Comparison of ENCODE assay signal across 27 cellular contexts in genomic region chr3:37963635-37964034, GRCh38. TPM values are rescaled to one million over a fixed set of nuclear protein-coding genes. Genes with fewer than 3 reads are reported as not detected.
DNase-seq lines count a peak whose midpoint lies in the region; ATAC-seq and TF ChIP-seq lines count a peak whose summit lies in the region.
"Had no signal": no experiment of that assay in that cellular context is flagged by ENCODE, and none has a peak within 500 bp of the region (broad histone marks: within the 10 kb centered on the region; RNA-seq: fewer than 3 reads in every experiment).

No MANE protein-coding gene starts in this region.

- H3K4me3 Mint-ChIP-seq in osteocyte (ENCODE audit: unreplicated experiment), result no peak overlapping the region
- H3K4me3 Mint-ChIP-seq: activated CD4-positive, alpha-beta T cell treated with anti-CD3 and anti-CD28 coated beads for 36 hours; activated naive CD8-positive, alpha-beta T cell treated with anti-CD3 and anti-CD28 coated beads, Interleukin-2, amount 10 ng/mL, durations not matched to agents 7 days and 5 days; central memory CD8-positive, alpha-beta T cell had no signal

- H3K9ac ChIP-seq in mucosa of rectum (ENCODE audit: low read depth in 1 of 2, low read length in 2 of 2), result no peak overlapping the region
- H3K9ac ChIP-seq: BLaER1 treated with 17β-estradiol and CSF1 and Interleukin-3, amounts not matched to agents 10 nM and 100 nM had no signal

- H3K27ac Mint-ChIP-seq in osteocyte (ENCODE audit: unreplicated experiment), result no peak overlapping the region
- H3K27ac Mint-ChIP-seq: activated CD4-positive, alpha-beta T cell treated with anti-CD3 and anti-CD28 coated beads for 36 hours; activated naive CD8-positive, alpha-beta T cell treated with anti-CD3 and anti-CD28 coated beads, Interleukin-2, amount 10 ng/mL, durations not matched to agents 7 days and 5 days had no signal

- H3K36me3 Mint-ChIP-seq in osteocyte (ENCODE audit: unreplicated experiment), result peaks cover 20% of the 10 kb centered on the region
- H3K36me3 Mint-ChIP-seq: activated naive CD8-positive, alpha-beta T cell treated with anti-CD3 and anti-CD28 coated beads, Interleukin-2, amount 10 ng/mL, durations not matched to agents 7 days and 5 days had no signal

- TF ChIP-seq CTCF in tibial artery (IDR thresholded peaks at IDR 0.05) (no peak), osteocyte (IDR thresholded peaks at IDR 0.05) (no peak)

- ATAC-seq in Right ventricle myocardium inferior, result no peak
- no peak for ATAC-seq in GM18517 (IDR thresholded peaks at IDR 0.05; ENCODE audit: unreplicated experiment)
- ATAC-seq: activated CD4-positive, alpha-beta T cell treated with anti-CD3 and anti-CD28 coated beads for 36 hours; PC-3 had no signal

- no peaks in the 10 kb centered on the region for H3K9me3 Mint-ChIP-seq in osteocyte (ENCODE audit: unreplicated experiment)
- H3K9me3 Mint-ChIP-seq: activated naive CD8-positive, alpha-beta T cell treated with anti-CD3 and anti-CD28 coated beads, Interleukin-2, amount 10 ng/mL, durations not matched to agents 7 days and 5 days; central memory CD8-positive, alpha-beta T cell had no signal

- no peaks in the 10 kb centered on the region for H3K27me3 Mint-ChIP-seq in osteocyte (ENCODE audit: unreplicated experiment)
- H3K27me3 Mint-ChIP-seq: activated CD4-positive, alpha-beta T cell treated with anti-CD3 and anti-CD28 coated beads for 36 hours had no signal

- H3K4me1 Mint-ChIP-seq in osteocyte (ENCODE audit: unreplicated experiment), result peaks cover 44% of the 10 kb centered on the region
- H3K4me1 Mint-ChIP-seq: activated CD4-positive, alpha-beta T cell treated with anti-CD3 and anti-CD28 coated beads for 36 hours; activated naive CD8-positive, alpha-beta T cell treated with anti-CD3 and anti-CD28 coated beads, Interleukin-2, amount 10 ng/mL, durations not matched to agents 7 days and 5 days; central memory CD8-positive, alpha-beta T cell had no signal

- H3K4me3 ChIP-seq in mucosa of rectum (ENCODE audit: low read length in 2 of 2) (no peak overlapping the region), tibial artery (no peak overlapping the region)
- H3K4me3 ChIP-seq: BLaER1 treated with 17β-estradiol and CSF1 and Interleukin-3, amounts not matched to agents 10 nM and 100 nM; dorsolateral prefrontal cortex; spleen had no signal

- peaks cover 0 to 2% of the 10 kb centered on the region in 2 donors for H3K36me3 ChIP-seq in mucosa of rectum (ENCODE audit: control insufficient read depth in 2 of 2, insufficient read depth in 2 of 2, low read length in 2 of 2)
- H3K36me3 ChIP-seq in tibial artery, result peaks cover 0 to 19% (median 0%) of the 10 kb centered on the region in 3 donors
- H3K36me3 ChIP-seq: BLaER1 treated with 17β-estradiol and CSF1 and Interleukin-3, amounts not matched to agents 10 nM and 100 nM; neutrophil; spleen had no signal

- H3K9me3 ChIP-seq in mucosa of rectum (ENCODE audit: control insufficient read depth in 2 of 2, low read length in 2 of 2) (no peaks in the 10 kb centered on the region), tibial artery (no peaks in the 10 kb centered on the region)
- H3K9me3 ChIP-seq: BLaER1 treated with 17β-estradiol and CSF1 and Interleukin-3, amounts not matched to agents 10 nM and 100 nM; neutrophil; spleen had no signal

- H3K27me3 ChIP-seq in mucosa of rectum (ENCODE audit: control insufficient read depth in 2 of 2, insufficient read depth in 2 of 2, low read length in 2 of 2) (no peaks in the 10 kb centered on the region), tibial artery (no peaks in the 10 kb centered on the region)
- H3K27me3 ChIP-seq: BLaER1 treated with 17β-estradiol and CSF1 and Interleukin-3, amounts not matched to agents 10 nM and 100 nM; dorsolateral prefrontal cortex; neutrophil; spleen had no signal

- intact Hi-C loops in tibial artery (cut with DNase I; ENCODE audit: low total_unique reads) (no loop called here), Right ventricle myocardium inferior (cut with DNase I) (no loop called here)

- H3K4me1 ChIP-seq in mucosa of rectum (ENCODE audit: control insufficient read depth in 2 of 2, insufficient read depth in 2 of 2, low read length in 2 of 2) (peaks cover 23 to 44% of the 10 kb centered on the region in 2 donors), tibial artery (peaks cover 0 to 25% (median 12%) of the 10 kb centered on the region in 4 donors)

- H3K27ac ChIP-seq in mucosa of rectum (ENCODE audit: low read depth in 2 of 2, low read length in 2 of 2), result peak overlapping the region; percentile 59 to 74
- peak overlapping the region; percentile 25 to 44 for H3K27ac ChIP-seq in tibial artery
- H3K27ac ChIP-seq: BLaER1 treated with 17β-estradiol and CSF1 and Interleukin-3, amounts not matched to agents 10 nM and 100 nM; neutrophil had no signal

- DNase-seq in LoVo (ENCODE audit: low spot score) (peak; percentile 41), glomerular visceral epithelial cell (ENCODE audit: extremely low spot score) (peak; percentile 27), tibial artery (no peak), NCI-H2081 (lab: John Stamatoyannopoulos, UW) (no peak), Right ventricle myocardium inferior (ENCODE audit: missing footprints) (no peak), osteocyte (ENCODE audit: extremely low spot score, unreplicated experiment) (no peak)
- DNase-seq: activated CD4-positive, alpha-beta T cell treated with anti-CD3 and anti-CD28 coated beads for 36 hours; activated gamma-delta T cell; activated naive CD8-positive, alpha-beta T cell treated with anti-CD3 and anti-CD28 coated beads, Interleukin-2, amount 10 ng/mL, durations not matched to agents 7 days and 5 days; activated T-cell treated with anti-CD3 and anti-CD28 coated beads, Interleukin-2, amount 50 U/mL, for 1 hour; DND-41; dorsolateral prefrontal cortex; glutamatergic neuron; HCEC 1CT; islet precursor cell; KG1; mammary epithelial cell; NCI-H1436; PC-3; Right ventricle myocardium superior; spleen; trophoblast cell had no signal

RNA-seq across cellular contexts. Expression of gene VILL, which starts 27.0 kb away (rescaled TPM):
- total RNA-seq in Right ventricle myocardium inferior (4.4 TPM), osteocyte (2.3 and 2.7 TPM in 2 replicates)

Comparison
In these comparisons a context has a peak if more than half of its experiments do, and no peak if none do; other contexts are left out.
1. DNase-seq: peak in LoVo (single experiment) and glomerular visceral epithelial cell (single experiment); none in tibial artery (0 of 2), NCI-H2081 (0 of 2), Right ventricle myocardium inferior (single experiment) and osteocyte (single experiment).